Comparison of ENCODE assay signal across 15 cellular contexts in genomic region chrX:103773445-103773844, GRCh38. TPM values are rescaled to one million over a fixed set of nuclear protein-coding genes. Genes with fewer than 3 reads are reported as not detected.
A peak's percentile ranks its signal among the peaks of the same experiment; 100 is the strongest.
DNase-seq lines count a peak whose midpoint lies in the region; ATAC-seq, FAIRE-seq and TF ChIP-seq lines count a peak whose summit lies in the region.
"Had no signal": no experiment of that assay in that cellular context is flagged by ENCODE, and none has a peak within 500 bp of the region (broad histone marks: within the 10 kb centered on the region; RNA-seq: fewer than 3 reads in every experiment).

No MANE protein-coding gene starts in this region.

- BruUV-seq in HCT116 (replicated peaks; lab: Mats Ljungman, UMichigan) = no TSS peak

- H2AFZ ChIP-seq in HCT116 (ENCODE audit: low read depth, low read length, poor library complexity, severe bottlenecking) (no peak overlapping the region), H1 (ENCODE audit: low read length) (no peak overlapping the region)

- H3K4ac ChIP-seq in H1 (replicated peaks; ENCODE audit: insufficient read length, low read depth, low read length) = peak overlapping the region; percentile 38

- H2AK5ac ChIP-seq in H1 (ENCODE audit: low read depth, low read length) = no peak overlapping the region

- H3K18ac ChIP-seq in H1 (ENCODE audit: extremely low read depth, low read length) = no peak overlapping the region

- no peaks in the 10 kb centered on the region for H3K4me1 ChIP-seq in HCT116 (ENCODE audit: control insufficient read depth in 1 of 2, insufficient read depth in 2 of 2, low read length in 2 of 2)
- H3K4me1 ChIP-seq in H1 (replicated peaks in 1 of 4; ENCODE audit: control insufficient read depth in 3 of 4, insufficient read depth in 4 of 4, low read length in 3 of 4) = no peaks in the 10 kb centered on the region; a peak in 2 of 7 replicates
- H3K4me1 ChIP-seq: Peyer's patch had no signal

- H3K79me1 ChIP-seq in H1 (ENCODE audit: low read depth, low read length) = no peaks in the 10 kb centered on the region; the same call in 1 of the 2 replicates

- no peak overlapping the region for H4K5ac ChIP-seq in H1 (ENCODE audit: insufficient read length, low read depth, low read length)

- TF ChIP-seq CTCF in HCT116 (IDR thresholded peaks at IDR 0.05 in 2 of 3, conservative IDR thresholded peaks at IDR 0.05 in 1 of 3; ENCODE audit: borderline replicate concordance in 1 of 3, insufficient read depth in 1 of 3, low read depth in 2 of 3, low read length in 2 of 3) (no peak), H1 (IDR thresholded peaks at IDR 0.05; ENCODE audit: control extremely low read depth in 1 of 3, insufficient read depth in 1 of 3, low read depth in 1 of 3, low read length in 3 of 3) (no peak)

- H3K4me3 Mint-ChIP-seq in activated CD4-positive, alpha-beta T cell treated with anti-CD3 and anti-CD28 coated beads for 36 hours = no peak overlapping the region
- no peak overlapping the region for H3K4me3 Mint-ChIP-seq in stimulated activated effector memory CD8-positive, alpha-beta T cell treated with anti-CD3 and anti-CD28 coated beads, Interleukin-12 subunit alpha, Interleukin-12 subunit beta, amount 100 ng/mL, for 72 hours
- H3K4me3 Mint-ChIP-seq: CD8-positive, alpha-beta memory T cell had no signal

- DNase-seq in HCT116 (ENCODE audit: low read depth, low spot score) = no peak
- DNase-seq in H1 (ENCODE audit: low read depth in 1 of 2, low spot score in 2 of 2) = no peak
- peak; percentile 41 for DNase-seq in midbrain (lab: John Stamatoyannopoulos, UW)
- DNase-seq in superior temporal gyrus (ENCODE audit: extremely low spot score) = peak; percentile 71
- no peak for DNase-seq in activated CD4-positive, alpha-beta T cell treated with anti-CD3 and anti-CD28 coated beads for 36 hours
- DNase-seq in NCI-H1105 treated with DMSO at 0.1 percent for 48 hours (lab: John Stamatoyannopoulos, UW) = no peak
- DNase-seq in HTR-8/SVneo (ENCODE audit: insufficient read length, low spot score) = no peak
- DNase-seq in stimulated activated effector memory CD8-positive, alpha-beta T cell treated with anti-CD3 and anti-CD28 coated beads, Interleukin-12 subunit alpha, Interleukin-12 subunit beta, amount 100 ng/mL, for 72 hours (ENCODE audit: low spot score in 2 of 2) = no peak
- DNase-seq: CD8-positive, alpha-beta memory T cell; NCI-H2171 treated with DMSO at 0.1 percent for 48 hours; NK-92 treated with Interleukin-12 subunit alpha and Interleukin-12 subunit beta, amount 100 ng/mL, for 24 hours had no signal

- no peaks in the 10 kb centered on the region for H3K36me3 ChIP-seq in HCT116 (ENCODE audit: control insufficient read depth in 1 of 2, insufficient read depth in 2 of 2, low read length in 2 of 2)
- peaks cover 0 to 28% (median 6%) of the 10 kb centered on the region in 4 experiments; a peak in 7 of 8 replicates for H3K36me3 ChIP-seq in H1 (ENCODE audit: control insufficient read depth in 2 of 4, insufficient read depth in 4 of 4, low read length in 3 of 4)
- H3K36me3 ChIP-seq: Peyer's patch had no signal

- H2BK120ac ChIP-seq in H1 (replicated peaks; ENCODE audit: low read depth, low read length) = no peak overlapping the region

- POLR2A ChIA-PET in HCT116 (lab: Charles Lee) (no interaction called here), H1 (lab: Charles Lee; ENCODE audit: partially characterized antibody) (interaction anchor here (0.7 to 2.1 kb wide), 11 partner anchors 9 to 97 kb away, joined by 3 to 7 read pairs (median 3); partner anchors contain the start of gene TMEM31)
- POLR2A ChIA-PET in activated CD4-positive, alpha-beta T cell treated with anti-CD3 and anti-CD28 coated beads for 36 hours (lab: Charles Lee) = interaction anchor here (0.6 kb wide), 1 partner anchor 240 kb away, joined by 4 read pairs; no protein-coding TSS in a partner anchor

- TF ChIP-seq EP300 in H1 (IDR thresholded peaks at IDR 0.05; ENCODE audit: borderline replicate concordance in 1 of 2, low read depth in 2 of 2, low read length in 2 of 2) = no peak

- no peaks in the 10 kb centered on the region for H3K4me1 Mint-ChIP-seq in activated CD4-positive, alpha-beta T cell treated with anti-CD3 and anti-CD28 coated beads for 36 hours
- H3K4me1 Mint-ChIP-seq in stimulated activated effector memory CD8-positive, alpha-beta T cell treated with anti-CD3 and anti-CD28 coated beads, Interleukin-12 subunit alpha, Interleukin-12 subunit beta, amount 100 ng/mL, for 72 hours = no peaks in the 10 kb centered on the region
- H3K4me1 Mint-ChIP-seq: CD8-positive, alpha-beta memory T cell had no signal

- H4K91ac ChIP-seq in H1 (replicated peaks; ENCODE audit: insufficient read length, low read length) = no peak overlapping the region

- 87% methylated on average over 3 of the region's 3 CpGs; no CpG with 5 or more reads in 1 of the 2 experiments for WGBS in H1 (ENCODE audit: extremely low coverage in 1 of 2, insufficient coverage in 1 of 2, insufficient read length in 1 of 2, insufficient replicate concordance in 2 of 2, low coverage in 1 of 2, low lambda C conversion rate in 2 of 2, missing lambda C conversion rate in 1 of 2), 2 experiments

- peaks cover 10% of the 10 kb centered on the region for H3K27me3 Mint-ChIP-seq in activated CD4-positive, alpha-beta T cell treated with anti-CD3 and anti-CD28 coated beads for 36 hours

- H3K27ac ChIP-seq in HCT116 (ENCODE audit: low read depth, low read length) (no peak overlapping the region), H1 (ENCODE audit: low read depth, low read length) (no peak overlapping the region)
- H3K27ac ChIP-seq: Peyer's patch had no signal

- no peak for TF ChIP-seq POLR2A in HCT116 (IDR thresholded peaks at IDR 0.05; ENCODE audit: borderline replicate concordance, extremely low read depth, insufficient read depth, insufficient read length)
- no peak for TF ChIP-seq POLR2A in H1 (IDR thresholded peaks at IDR 0.05; ENCODE audit: control extremely low read depth in 1 of 2, low read depth in 2 of 2, low read length in 2 of 2)

- H2BK12ac ChIP-seq in H1 (ENCODE audit: low read depth, low read length) = no peak overlapping the region

- H4K8ac ChIP-seq in H1 (ENCODE audit: extremely low read depth, insufficient read depth, low read length) = no peak overlapping the region

- H2BK5ac ChIP-seq in H1 (ENCODE audit: low read depth, low read length) = no peak overlapping the region

- H3K4me2 ChIP-seq in HCT116 (ENCODE audit: low read length) = no peak overlapping the region
- H3K4me2 ChIP-seq in H1 (ENCODE audit: insufficient read depth in 1 of 2, low read depth in 2 of 2, low read length in 2 of 2) = no peak overlapping the region

- TF ChIP-seq RAD21 in HCT116 (IDR thresholded peaks at IDR 0.05; ENCODE audit: low read depth) (no peak), H1 (IDR thresholded peaks at IDR 0.05 in 1 of 2, conservative IDR thresholded peaks at IDR 0.05 in 1 of 2; ENCODE audit: low read depth in 2 of 2, low read length in 2 of 2) (no peak)

- H3K79me2 ChIP-seq in HCT116 (ENCODE audit: insufficient read depth, low read length) (no peaks in the 10 kb centered on the region), H1 (ENCODE audit: control insufficient read depth in 1 of 2, insufficient read depth in 2 of 2, low read length in 2 of 2) (no peaks in the 10 kb centered on the region)

- H3K9me2 ChIP-seq in HCT116 (ENCODE audit: insufficient read depth) = no peaks in the 10 kb centered on the region

- H4K20me1 ChIP-seq in HCT116 (ENCODE audit: insufficient read depth) (no peaks in the 10 kb centered on the region), H1 (replicated peaks in 1 of 2; ENCODE audit: control insufficient read depth in 1 of 2, insufficient read depth in 2 of 2, low read length in 2 of 2) (no peaks in the 10 kb centered on the region)

- H3K23me2 ChIP-seq in H1 (ENCODE audit: low read depth, low read length) = no peaks in the 10 kb centered on the region

- no peaks in the 10 kb centered on the region for H3K36me3 Mint-ChIP-seq in activated CD4-positive, alpha-beta T cell treated with anti-CD3 and anti-CD28 coated beads for 36 hours (ENCODE audit: low read depth)
- H3K36me3 Mint-ChIP-seq in stimulated activated effector memory CD8-positive, alpha-beta T cell treated with anti-CD3 and anti-CD28 coated beads, Interleukin-12 subunit alpha, Interleukin-12 subunit beta, amount 100 ng/mL, for 72 hours = no peaks in the 10 kb centered on the region
- H3K36me3 Mint-ChIP-seq: CD8-positive, alpha-beta memory T cell had no signal

- H3K9ac ChIP-seq in HCT116 (ENCODE audit: low read length) (no peak overlapping the region), H1 (replicated peaks in 1 of 4; ENCODE audit: extremely low read depth in 1 of 4, low read depth in 3 of 4, low read length in 3 of 4) (no peak overlapping the region)

- ATAC-seq in HCT116 = peak; percentile 52; the same call in 1 of the 2 replicates
- no peak for ATAC-seq in activated CD4-positive, alpha-beta T cell treated with anti-CD3 and anti-CD28 coated beads for 36 hours
- ATAC-seq in stimulated activated effector memory CD8-positive, alpha-beta T cell treated with anti-CD3 and anti-CD28 coated beads, Interleukin-12 subunit alpha, Interleukin-12 subunit beta, amount 100 ng/mL, for 72 hours = no peak

- intact Hi-C loops in HCT116 (cut with micrococcal nuclease) = loop anchor here (1.0 to 5.0 kb wide), 2 partner anchors 85 to 241 kb away; no protein-coding TSS in a partner anchor
- intact Hi-C loops in activated CD4-positive, alpha-beta T cell treated with anti-CD3 and anti-CD28 coated beads for 36 hours (cut with DNase I, micrococcal nuclease) = no loop called here

- H3K56ac ChIP-seq in H1 (replicated peaks; ENCODE audit: insufficient read length, low read depth, low read length) = no peak overlapping the region

- H3K9me3 ChIP-seq in HCT116 (ENCODE audit: control insufficient read depth in 1 of 2, insufficient read depth in 1 of 2, low read depth in 1 of 2, low read length in 2 of 2) (no peaks in the 10 kb centered on the region), H1 (ENCODE audit: insufficient read depth in 2 of 2, low read depth in 1 of 2, low read length in 1 of 2) (no peaks in the 10 kb centered on the region)
- H3K9me3 ChIP-seq: Peyer's patch had no signal

- FAIRE-seq in H1 (lab: Jason Lieb, UNC) = no peak
- no peak for FAIRE-seq in HTR-8/SVneo (lab: Jason Lieb, UNC)
- FAIRE-seq: GM12892, GM18507 had no signal

- peaks cover 18% of the 10 kb centered on the region; the same call in 1 of the 2 replicates for H3K27me3 ChIP-seq in HCT116 (ENCODE audit: insufficient read depth, low read length)
- no peaks in the 10 kb centered on the region for H3K27me3 ChIP-seq in H1 (replicated peaks in 1 of 4; ENCODE audit: control insufficient read depth in 3 of 4, extremely low read depth in 1 of 4, insufficient read depth in 3 of 4, low read length in 3 of 4)
- H3K27me3 ChIP-seq: Peyer's patch had no signal

- no peaks in the 10 kb centered on the region for H3K9me3 Mint-ChIP-seq in activated CD4-positive, alpha-beta T cell treated with anti-CD3 and anti-CD28 coated beads for 36 hours (ENCODE audit: low read depth)
- H3K9me3 Mint-ChIP-seq in stimulated activated effector memory CD8-positive, alpha-beta T cell treated with anti-CD3 and anti-CD28 coated beads, Interleukin-12 subunit alpha, Interleukin-12 subunit beta, amount 100 ng/mL, for 72 hours = no peaks in the 10 kb centered on the region
- H3K9me3 Mint-ChIP-seq: CD8-positive, alpha-beta memory T cell had no signal

- no peak overlapping the region for H3K23ac ChIP-seq in H1 (ENCODE audit: insufficient read length)

- CTCF ChIA-PET in HCT116 (lab: Charles Lee) = interaction anchor here (1.1 to 1.6 kb wide), 2 partner anchors 62 to 65 kb away, joined by 3 to 5 read pairs; no protein-coding TSS in a partner anchor
- CTCF ChIA-PET in H1 (lab: Charles Lee; ENCODE audit: partially characterized antibody) = interaction anchor here (0.7 to 4.1 kb wide), 9 partner anchors 26 to 83 kb away, joined by 3 to 23 read pairs (median 3); partner anchors contain the start of gene TMEM31
- CTCF ChIA-PET in activated CD4-positive, alpha-beta T cell treated with anti-CD3 and anti-CD28 coated beads for 36 hours (lab: Charles Lee) = no interaction called here

- H3K27ac Mint-ChIP-seq in activated CD4-positive, alpha-beta T cell treated with anti-CD3 and anti-CD28 coated beads for 36 hours = no peak overlapping the region
- no peak overlapping the region for H3K27ac Mint-ChIP-seq in stimulated activated effector memory CD8-positive, alpha-beta T cell treated with anti-CD3 and anti-CD28 coated beads, Interleukin-12 subunit alpha, Interleukin-12 subunit beta, amount 100 ng/mL, for 72 hours
- H3K27ac Mint-ChIP-seq: CD8-positive, alpha-beta memory T cell had no signal

- no peak overlapping the region for H3K14ac ChIP-seq in H1 (ENCODE audit: insufficient read length)

- RAD21 ChIA-PET in HCT116 (lab: Charles Lee; ENCODE audit: low non-redundant PET in 1 of 2, low total read pairs in 2 of 2, uncharacterized antibody in 2 of 2, unreplicated experiment in 2 of 2) = interaction anchor here in 1 of 2 experiments (0.6 kb wide), 1 partner anchor 309 kb away, joined by 4 read pairs; no protein-coding TSS in a partner anchor

- no peak overlapping the region for H3K4me3 ChIP-seq in HCT116 (replicated peaks in 1 of 2; ENCODE audit: low read depth in 1 of 2, low read length in 2 of 2)
- no peak overlapping the region for H3K4me3 ChIP-seq in H1 (ENCODE audit: extremely low read depth in 1 of 4, insufficient read depth in 2 of 4, low read depth in 3 of 4, low read length in 4 of 4)
- H3K4me3 ChIP-seq: Peyer's patch had no signal

- no peak overlapping the region for H2BK15ac ChIP-seq in H1 (ENCODE audit: low read length)

- no peak overlapping the region for H2BK20ac ChIP-seq in H1 (ENCODE audit: low read length)

RNA-seq across cellular contexts. Expression of gene PLP1, which starts 3.2 kb away (rescaled TPM):
- total RNA-seq in HCT116 (2021; ENCODE audit: unreplicated experiment) = not detected
- polyA plus RNA-seq in HCT116 (2012) = not detected in 2 replicates
- total RNA-seq in H1 (2021; fragmentation: NEBNext Ultra II Directional; extraction: Animal tissue kit (Norgen Biotek cat#: 25700)) = 44.3 and 49.2 TPM in 2 replicates
- polyA plus RNA-seq in H1 (2011; rRNA removed) = 218 and 279 TPM in 2 replicates
- 113 TPM for polyA plus RNA-seq in H1 (2011; cell fraction: cytosol; rRNA removed)
- polyA plus RNA-seq in H1 (2011; cell fraction: nucleus; rRNA removed) = 342 TPM
- polyA plus RNA-seq in H1 (2012, experiment 1 of 2) = 31.3 to 48.8 TPM (median 41.4 TPM) in 4 replicates
- polyA plus RNA-seq in H1 (2012, experiment 2 of 2) = 4.1 TPM
- polyA plus RNA-seq in H1 (2013, experiment 1 of 2) = 35.5 TPM
- 34.1 TPM for polyA plus RNA-seq in H1 (2013, experiment 2 of 2)
- polyA minus RNA-seq in H1 (2011; rRNA and poly(A)+ RNA removed) = 197 and 257 TPM in 2 replicates
- 51.0 TPM for polyA minus RNA-seq in H1 (2011; cell fraction: cytosol; rRNA and poly(A)+ RNA removed)
- polyA minus RNA-seq in H1 (2011; cell fraction: nucleus; rRNA and poly(A)+ RNA removed) = 125 TPM
- total RNA-seq in activated CD4-positive, alpha-beta T cell treated with anti-CD3 and anti-CD28 coated beads for 36 hours = not detected
- total RNA-seq: CD8-positive, alpha-beta memory T cell; NCI-H460 had no signal
- polyA plus RNA-seq: CD8-positive, alpha-beta memory T cell had no signal

RNA-seq across cellular contexts. Expression of gene RAB9B, which starts 58.6 kb away (rescaled TPM):
- 0.05 TPM for total RNA-seq in HCT116 (2021; ENCODE audit: unreplicated experiment)
- not detected in 2 replicates for polyA plus RNA-seq in HCT116 (2012)
- total RNA-seq in H1 (2021; fragmentation: NEBNext Ultra II Directional; extraction: Animal tissue kit (Norgen Biotek cat#: 25700)) = 0.46 and 0.56 TPM in 2 replicates
- 0.13 and 0.26 TPM in 2 replicates for polyA plus RNA-seq in H1 (2011; rRNA removed)
- polyA plus RNA-seq in H1 (2011; cell fraction: cytosol; rRNA removed) = 0.19 TPM
- 0.26 TPM for polyA plus RNA-seq in H1 (2011; cell fraction: nucleus; rRNA removed)
- 0.18 to 0.47 TPM (median 0.27 TPM) in 4 replicates for polyA plus RNA-seq in H1 (2012, experiment 1 of 2)
- 0.04 TPM for polyA plus RNA-seq in H1 (2012, experiment 2 of 2)
- polyA plus RNA-seq in H1 (2013, experiment 1 of 2) = 0.55 TPM
- 0.35 TPM for polyA plus RNA-seq in H1 (2013, experiment 2 of 2)
- 0.24 and 0.32 TPM in 2 replicates for polyA minus RNA-seq in H1 (2011; rRNA and poly(A)+ RNA removed)
- polyA minus RNA-seq in H1 (2011; cell fraction: cytosol; rRNA and poly(A)+ RNA removed) = not detected
- polyA minus RNA-seq in H1 (2011; cell fraction: nucleus; rRNA and poly(A)+ RNA removed) = 0.80 TPM
- total RNA-seq in activated CD4-positive, alpha-beta T cell treated with anti-CD3 and anti-CD28 coated beads for 36 hours = under 1 TPM; 0.37 to 0.48 TPM

Comparison
In these comparisons a context has a peak if more than half of its experiments do, and no peak if none do; other contexts are left out.
1. DNase-seq: peak in midbrain (single experiment) and superior temporal gyrus (single experiment); none in HCT116 (single experiment), H1 (0 of 2), activated CD4-positive, alpha-beta T cell treated with anti-CD3 and anti-CD28 coated beads for 36 hours (single experiment), NCI-H1105 treated with DMSO at 0.1 percent for 48 hours (single experiment), HTR-8/SVneo (single experiment) and stimulated activated effector memory CD8-positive, alpha-beta T cell treated with anti-CD3 and anti-CD28 coated beads, Interleukin-12 subunit alpha, Interleukin-12 subunit beta, amount 100 ng/mL, for 72 hours (0 of 2).
2. RNA of gene PLP1, which starts 3.2 kb away (total RNA-seq): 44.3 to 49.2 TPM in H1; not detected in HCT116 (single experiment) and not detected in activated CD4-positive, alpha-beta T cell treated with anti-CD3 and anti-CD28 coated beads for 36 hours; every median in the first group is over 10 times any median in the second.